Comparison of ENCODE assay signal across 8 cellular contexts in genomic region chr13:27270594-27271520, GRCh38. TPM values are rescaled to one million over a fixed set of nuclear protein-coding genes. Genes with fewer than 3 reads are reported as not detected.
DNase-seq lines count a peak whose midpoint lies in the region; ATAC-seq, FAIRE-seq and TF ChIP-seq lines count a peak whose summit lies in the region.

A gene with protein sequence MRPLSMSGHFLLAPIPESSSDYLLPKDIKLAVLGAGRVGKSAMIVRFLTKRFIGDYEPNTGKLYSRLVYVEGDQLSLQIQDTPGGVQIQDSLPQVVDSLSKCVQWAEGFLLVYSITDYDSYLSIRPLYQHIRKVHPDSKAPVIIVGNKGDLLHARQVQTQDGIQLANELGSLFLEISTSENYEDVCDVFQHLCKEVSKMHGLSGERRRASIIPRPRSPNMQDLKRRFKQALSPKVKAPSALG (plus strand): TSS chr13:27270830. CDS start chr13:27270945, 115 bp downstream.

- H3K4me3 Mint-ChIP-seq in neural crest cell, result peak within 1 kb of the TSS; percentile 82

- DNase-seq in DMS53 (lab: John Stamatoyannopoulos, UW), result peak; percentile 96
- DNase-seq in HTR-8/SVneo (ENCODE audit: insufficient read length, low spot score), result peak; percentile 52
- DNase-seq in RPMI8226, result peak; percentile 80
- DNase-seq in activated gamma-delta T cell treated with anti-CD3 and anti-CD28 coated beads, Interleukin-2, amount 50 U/mL, for 16 hours (ENCODE audit: low read depth), result peak; percentile 63
- peak; percentile 94 for DNase-seq in fibroblast of villous mesenchyme (ENCODE audit: low read depth)
- peak; percentile 72 for DNase-seq in neural crest cell (ENCODE audit: low read depth, low spot score)

- FAIRE-seq in HTR-8/SVneo (lab: Jason Lieb, UNC), result no peak

- peaks cover 40% of the 10 kb centered on the region for H3K4me1 ChIP-seq in stomach smooth muscle (ENCODE audit: control insufficient read depth, insufficient read depth, low read length)

- peaks cover 13% of the 10 kb centered on the region for H3K4me1 Mint-ChIP-seq in neural crest cell

- peak; percentile 78 for TF ChIP-seq CTCF in fibroblast of villous mesenchyme (IDR thresholded peaks at IDR 0.05; ENCODE audit: insufficient read depth, low read depth, low read length)
- TF ChIP-seq CTCF in neural crest cell (conservative IDR thresholded peaks at IDR 0.05), result peak; percentile 98

- no peaks in the 10 kb centered on the region for H3K9me3 ChIP-seq in stomach smooth muscle (ENCODE audit: control insufficient read depth in 2 of 2, low read length in 2 of 2)

- H3K27me3 ChIP-seq in stomach smooth muscle (ENCODE audit: control insufficient read depth in 1 of 2, insufficient read depth in 2 of 2, low read length in 2 of 2), result no peaks in the 10 kb centered on the region

- ATAC-seq in GM21360 (IDR thresholded peaks at IDR 0.05; ENCODE audit: unreplicated experiment), result peak; percentile 75

- peak within 1 kb of the TSS; percentile 80 to 84 for H3K9ac ChIP-seq in stomach smooth muscle (ENCODE audit: low read length in 2 of 2)

- H3K27ac ChIP-seq in stomach smooth muscle (ENCODE audit: low read length), result peak within 1 kb of the TSS; percentile 75

- H3K27me3 Mint-ChIP-seq in neural crest cell (ENCODE audit: low read depth), result peaks cover 45% of the 10 kb centered on the region

- H3K4me3 ChIP-seq in fibroblast of villous mesenchyme (ENCODE audit: low read depth, low read length), result peak within 1 kb of the TSS; percentile 90
- H3K4me3 ChIP-seq in stomach smooth muscle (ENCODE audit: low read length in 2 of 2), result peak within 1 kb of the TSS; percentile 89 to 93

- peaks cover 0 to 3% of the 10 kb centered on the region in 2 donors for H3K36me3 ChIP-seq in stomach smooth muscle (ENCODE audit: control insufficient read depth in 2 of 2, insufficient read depth in 2 of 2, low read length in 2 of 2)

- H3K27ac Mint-ChIP-seq in neural crest cell (ENCODE audit: unreplicated experiment), result peak within 1 kb of the TSS; percentile 82

- H3K9me3 Mint-ChIP-seq in neural crest cell, result no peaks in the 10 kb centered on the region

- no peaks in the 10 kb centered on the region for H3K36me3 Mint-ChIP-seq in neural crest cell (ENCODE audit: low read depth)

RNA-seq across cellular contexts. Expression of the gene that starts here (rescaled TPM):
- total RNA-seq in fibroblast of villous mesenchyme (2.9 and 4.7 TPM in 2 replicates), neural crest cell (1.3 and 1.9 TPM in 2 replicates)

Comparison
In these comparisons a context has a peak if more than half of its experiments do, and no peak if none do; other contexts are left out.
1. Peak in every context shown above with its lines: DNase-seq, ATAC-seq, H3K4me3 ChIP-seq and H3K27ac ChIP-seq.